In the genomic region with DNA sequence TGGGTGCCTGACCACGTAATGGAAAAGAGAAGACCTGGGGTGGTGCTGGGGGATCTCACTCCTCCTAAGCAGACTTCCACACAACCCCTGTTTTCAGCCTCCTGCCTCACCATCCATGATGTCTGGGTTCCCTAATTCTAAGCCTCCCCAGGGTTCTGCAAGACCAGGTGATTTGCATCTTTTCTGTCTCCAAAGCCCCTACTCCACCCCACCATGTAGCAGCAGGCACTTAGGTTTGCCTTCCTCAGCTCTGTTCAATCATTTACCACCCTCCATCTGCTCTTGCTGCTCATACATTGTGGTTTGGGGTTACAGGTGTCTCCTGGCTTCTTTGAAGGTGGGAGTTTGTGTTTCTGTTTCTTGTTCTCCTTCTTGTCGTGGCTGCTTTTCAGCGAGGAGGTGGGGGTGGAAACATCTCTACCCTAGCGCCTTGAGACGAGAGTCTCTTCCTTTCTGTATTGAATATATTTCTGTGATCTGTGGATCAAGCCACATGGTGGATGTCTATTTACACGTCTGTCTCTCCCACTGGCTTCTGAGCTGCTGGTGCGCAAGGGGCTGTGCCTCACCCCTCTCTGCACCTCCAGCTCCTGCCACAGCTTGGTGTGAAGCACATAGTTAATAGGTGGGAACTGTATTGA, we compare ENCODE assay signal across 9 cellular contexts. TPM values are rescaled to one million over a fixed set of nuclear protein-coding genes. Genes with fewer than 3 reads are reported as not detected.
DNase-seq lines count a peak whose midpoint lies in the region; ATAC-seq and TF ChIP-seq lines count a peak whose summit lies in the region.
"Had no signal": no experiment of that assay in that cellular context is flagged by ENCODE, and none has a peak within 500 bp of the region (broad histone marks: within the 10 kb centered on the region; RNA-seq: fewer than 3 reads in every experiment).

No MANE protein-coding gene starts in this region.

- H3K4me3 Mint-ChIP-seq in osteocyte (ENCODE audit: unreplicated experiment) (no peak overlapping the region), GM23338 (no peak overlapping the region)

- DNase-seq in activated T-cell treated with anti-CD3 and anti-CD28 coated beads for 24 hours (ENCODE audit: low read depth) (peak; percentile 70), NCI-H1436 treated with DMSO at 0.1 percent for 48 hours (lab: John Stamatoyannopoulos, UW) (no peak), osteocyte (ENCODE audit: extremely low spot score, unreplicated experiment) (no peak), erythroblast (lab: John Stamatoyannopoulos, UW) (no peak), GM23338 (ENCODE audit: low spot score) (no peak)
- DNase-seq in stimulated activated CD4-positive, alpha-beta T cell treated with anti-CD3 and anti-CD28 coated beads, TNF-alpha, amount 100 ng/mL, for 1 hour (ENCODE audit: low read depth in 3 of 3, low spot score in 1 of 3), result peak in 2 of 3 donors; percentile 47 to 52

- H3K9me3 Mint-ChIP-seq in osteocyte (ENCODE audit: unreplicated experiment), result no peaks in the 10 kb centered on the region
- H3K9me3 Mint-ChIP-seq in GM23338, result peaks cover 11% of the 10 kb centered on the region; the same call in 2 of the 3 replicates

- ATAC-seq in GM19324 (IDR thresholded peaks at IDR 0.05; ENCODE audit: low FRiP score, unreplicated experiment) (peak; percentile 81), HG03159 (IDR thresholded peaks at IDR 0.05; ENCODE audit: unreplicated experiment) (peak; percentile 76), GM23338 (no peak)

- H3K27ac ChIP-seq in GM23338 (ENCODE audit: low read depth), result no peak overlapping the region

- H3K4me2 ChIP-seq in GM23338, result no peak overlapping the region

- TF ChIP-seq POLR2A in erythroblast (IDR thresholded peaks at IDR 0.05; ENCODE audit: low read length), result no peak

- H3K4me1 ChIP-seq in GM23338 (ENCODE audit: insufficient read depth), result no peaks in the 10 kb centered on the region

- no peaks in the 10 kb centered on the region for H3K36me3 Mint-ChIP-seq in osteocyte (ENCODE audit: unreplicated experiment)
- H3K36me3 Mint-ChIP-seq in GM23338 (ENCODE audit: low read depth), result no peaks in the 10 kb centered on the region

- no peaks in the 10 kb centered on the region for H4K20me1 ChIP-seq in GM23338 (replicated peaks; ENCODE audit: insufficient read depth)

- H3K27me3 Mint-ChIP-seq in osteocyte (ENCODE audit: unreplicated experiment), result peaks cover 57% of the 10 kb centered on the region
- peaks cover 15% of the 10 kb centered on the region for H3K27me3 Mint-ChIP-seq in GM23338 (ENCODE audit: insufficient read depth, low read depth, poor library complexity)

- H3K27ac Mint-ChIP-seq in osteocyte (ENCODE audit: unreplicated experiment) (no peak overlapping the region), GM23338 (no peak overlapping the region)

- H2AFZ ChIP-seq in GM23338, result no peak overlapping the region

- H3K27me3 ChIP-seq in GM23338 (ENCODE audit: insufficient read depth), result no peaks in the 10 kb centered on the region

- H3K9me2 ChIP-seq in GM23338 (ENCODE audit: insufficient read depth), result no peaks in the 10 kb centered on the region

- no peaks in the 10 kb centered on the region for H3K4me1 Mint-ChIP-seq in osteocyte (ENCODE audit: unreplicated experiment)
- peaks cover 9% of the 10 kb centered on the region for H3K4me1 Mint-ChIP-seq in GM23338

- no peak overlapping the region for H3K4me3 ChIP-seq in GM23338

- TF ChIP-seq CTCF in osteocyte (IDR thresholded peaks at IDR 0.05) (no peak), GM23338 (conservative IDR thresholded peaks at IDR 0.05; ENCODE audit: low read depth in 2 of 2) (no peak)

- no peaks in the 10 kb centered on the region for H3K36me3 ChIP-seq in GM23338 (ENCODE audit: insufficient read depth)

- H3K79me2 ChIP-seq in GM23338 (replicated peaks; ENCODE audit: insufficient read depth), result no peaks in the 10 kb centered on the region

- no peaks in the 10 kb centered on the region for H3F3A ChIP-seq in GM23338 (replicated peaks; ENCODE audit: low read depth)

TF ChIP-seq in GM23338, 12 proteins besides CTCF, POLR2A, EP300 and RAD21 (continues in another document):
- TF ChIP-seq EZH2phosphoT487 (IDR thresholded peaks at IDR 0.05; ENCODE audit: unreplicated experiment), result no peak
- TF ChIP-seq, protein P1, sequence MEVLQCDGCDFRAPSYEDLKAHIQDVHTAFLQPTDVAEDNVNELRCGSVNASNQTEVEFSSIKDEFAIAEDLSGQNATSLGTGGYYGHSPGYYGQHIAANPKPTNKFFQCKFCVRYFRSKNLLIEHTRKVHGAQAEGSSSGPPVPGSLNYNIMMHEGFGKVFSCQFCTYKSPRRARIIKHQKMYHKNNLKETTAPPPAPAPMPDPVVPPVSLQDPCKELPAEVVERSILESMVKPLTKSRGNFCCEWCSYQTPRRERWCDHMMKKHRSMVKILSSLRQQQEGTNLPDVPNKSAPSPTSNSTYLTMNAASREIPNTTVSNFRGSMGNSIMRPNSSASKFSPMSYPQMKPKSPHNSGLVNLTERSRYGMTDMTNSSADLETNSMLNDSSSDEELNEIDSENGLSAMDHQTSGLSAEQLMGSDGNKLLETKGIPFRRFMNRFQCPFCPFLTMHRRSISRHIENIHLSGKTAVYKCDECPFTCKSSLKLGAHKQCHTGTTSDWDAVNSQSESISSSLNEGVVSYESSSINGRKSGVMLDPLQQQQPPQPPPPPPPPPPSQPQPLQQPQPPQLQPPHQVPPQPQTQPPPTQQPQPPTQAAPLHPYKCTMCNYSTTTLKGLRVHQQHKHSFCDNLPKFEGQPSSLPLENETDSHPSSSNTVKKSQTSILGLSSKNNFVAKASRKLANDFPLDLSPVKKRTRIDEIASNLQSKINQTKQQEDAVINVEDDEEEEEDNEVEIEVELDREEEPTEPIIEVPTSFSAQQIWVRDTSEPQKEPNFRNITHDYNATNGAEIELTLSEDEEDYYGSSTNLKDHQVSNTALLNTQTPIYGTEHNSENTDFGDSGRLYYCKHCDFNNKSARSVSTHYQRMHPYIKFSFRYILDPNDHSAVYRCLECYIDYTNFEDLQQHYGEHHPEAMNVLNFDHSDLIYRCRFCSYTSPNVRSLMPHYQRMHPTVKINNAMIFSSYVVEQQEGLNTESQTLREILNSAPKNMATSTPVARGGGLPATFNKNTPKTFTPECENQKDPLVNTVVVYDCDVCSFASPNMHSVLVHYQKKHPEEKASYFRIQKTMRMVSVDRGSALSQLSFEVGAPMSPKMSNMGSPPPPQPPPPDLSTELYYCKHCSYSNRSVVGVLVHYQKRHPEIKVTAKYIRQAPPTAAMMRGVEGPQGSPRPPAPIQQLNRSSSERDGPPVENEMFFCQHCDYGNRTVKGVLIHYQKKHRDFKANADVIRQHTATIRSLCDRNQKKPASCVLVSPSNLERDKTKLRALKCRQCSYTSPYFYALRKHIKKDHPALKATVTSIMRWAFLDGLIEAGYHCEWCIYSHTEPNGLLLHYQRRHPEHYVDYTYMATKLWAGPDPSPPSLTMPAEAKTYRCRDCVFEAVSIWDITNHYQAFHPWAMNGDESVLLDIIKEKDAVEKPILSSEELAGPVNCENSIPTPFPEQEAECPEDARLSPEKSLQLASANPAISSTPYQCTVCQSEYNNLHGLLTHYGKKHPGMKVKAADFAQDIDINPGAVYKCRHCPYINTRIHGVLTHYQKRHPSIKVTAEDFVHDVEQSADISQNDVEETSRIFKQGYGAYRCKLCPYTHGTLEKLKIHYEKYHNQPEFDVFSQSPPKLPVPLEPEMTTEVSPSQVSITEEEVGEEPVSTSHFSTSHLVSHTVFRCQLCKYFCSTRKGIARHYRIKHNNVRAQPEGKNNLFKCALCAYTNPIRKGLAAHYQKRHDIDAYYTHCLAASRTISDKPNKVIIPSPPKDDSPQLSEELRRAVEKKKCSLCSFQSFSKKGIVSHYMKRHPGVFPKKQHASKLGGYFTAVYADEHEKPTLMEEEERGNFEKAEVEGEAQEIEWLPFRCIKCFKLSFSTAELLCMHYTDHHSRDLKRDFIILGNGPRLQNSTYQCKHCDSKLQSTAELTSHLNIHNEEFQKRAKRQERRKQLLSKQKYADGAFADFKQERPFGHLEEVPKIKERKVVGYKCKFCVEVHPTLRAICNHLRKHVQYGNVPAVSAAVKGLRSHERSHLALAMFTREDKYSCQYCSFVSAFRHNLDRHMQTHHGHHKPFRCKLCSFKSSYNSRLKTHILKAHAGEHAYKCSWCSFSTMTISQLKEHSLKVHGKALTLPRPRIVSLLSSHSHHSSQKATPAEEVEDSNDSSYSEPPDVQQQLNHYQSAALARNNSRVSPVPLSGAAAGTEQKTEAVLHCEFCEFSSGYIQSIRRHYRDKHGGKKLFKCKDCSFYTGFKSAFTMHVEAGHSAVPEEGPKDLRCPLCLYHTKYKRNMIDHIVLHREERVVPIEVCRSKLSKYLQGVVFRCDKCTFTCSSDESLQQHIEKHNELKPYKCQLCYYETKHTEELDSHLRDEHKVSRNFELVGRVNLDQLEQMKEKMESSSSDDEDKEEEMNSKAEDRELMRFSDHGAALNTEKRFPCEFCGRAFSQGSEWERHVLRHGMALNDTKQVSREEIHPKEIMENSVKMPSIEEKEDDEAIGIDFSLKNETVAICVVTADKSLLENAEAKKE (CRISPR knock-in tag; IDR thresholded peaks at IDR 0.05), result no peak
- TF ChIP-seq, protein P2, sequence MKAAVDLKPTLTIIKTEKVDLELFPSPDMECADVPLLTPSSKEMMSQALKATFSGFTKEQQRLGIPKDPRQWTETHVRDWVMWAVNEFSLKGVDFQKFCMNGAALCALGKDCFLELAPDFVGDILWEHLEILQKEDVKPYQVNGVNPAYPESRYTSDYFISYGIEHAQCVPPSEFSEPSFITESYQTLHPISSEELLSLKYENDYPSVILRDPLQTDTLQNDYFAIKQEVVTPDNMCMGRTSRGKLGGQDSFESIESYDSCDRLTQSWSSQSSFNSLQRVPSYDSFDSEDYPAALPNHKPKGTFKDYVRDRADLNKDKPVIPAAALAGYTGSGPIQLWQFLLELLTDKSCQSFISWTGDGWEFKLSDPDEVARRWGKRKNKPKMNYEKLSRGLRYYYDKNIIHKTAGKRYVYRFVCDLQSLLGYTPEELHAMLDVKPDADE (IDR thresholded peaks at IDR 0.05), result no peak
- TF ChIP-seq EZH2 (IDR thresholded peaks at IDR 0.05; ENCODE audit: low read depth, unreplicated experiment), result no peak
- TF ChIP-seq JUNB (IDR thresholded peaks at IDR 0.05; ENCODE audit: unreplicated experiment), result no peak
- no peak for TF ChIP-seq CREB1 (CRISPR knock-in tag; IDR thresholded peaks at IDR 0.05; ENCODE audit: low read depth)
- no peak for TF ChIP-seq ZNF114 (CRISPR knock-in tag; IDR thresholded peaks at IDR 0.05)

RNA-seq across cellular contexts. Expression of a gene that starts 6.6 kb away (rescaled TPM):
- not detected in 2 replicates for total RNA-seq in osteocyte
- 0.04 and 0.66 TPM in 2 replicates for total RNA-seq in GM23338 (2014; rRNA removed; shearing (Covaris generic))
- polyA plus RNA-seq in GM23338 (2016; fragmentation: Nextera tagmentation; extraction: Ambion mirVana), result 0.10 TPM in 1 of 2 replicates, not detected in the other
- total RNA-seq: SK-MEL-5 had no signal

RNA-seq across cellular contexts. Expression of a gene that starts 25.2 kb away (rescaled TPM):
- not detected in 2 replicates for total RNA-seq in osteocyte
- total RNA-seq in GM23338 (2014; rRNA removed; shearing (Covaris generic)), result 2.7 and 3.8 TPM in 2 replicates
- polyA plus RNA-seq in GM23338 (2016; fragmentation: Nextera tagmentation; extraction: Ambion mirVana), result 2.4 and 3.1 TPM in 2 replicates
- total RNA-seq: SK-MEL-5 had no signal

RNA-seq across cellular contexts. Expression of a gene that starts 30.8 kb away (rescaled TPM):
- total RNA-seq in osteocyte, result 36.4 and 36.5 TPM in 2 replicates
- 2.3 and 2.6 TPM in 2 replicates for total RNA-seq in GM23338 (2014; rRNA removed; shearing (Covaris generic))
- polyA plus RNA-seq in GM23338 (2016; fragmentation: Nextera tagmentation; extraction: Ambion mirVana), result 0.97 and 1.7 TPM in 2 replicates

Comparison
In these comparisons a context has a peak if more than half of its experiments do, and no peak if none do; other contexts are left out.
1. DNase-seq: peak in activated T-cell treated with anti-CD3 and anti-CD28 coated beads for 24 hours (single experiment) and stimulated activated CD4-positive, alpha-beta T cell treated with anti-CD3 and anti-CD28 coated beads, TNF-alpha, amount 100 ng/mL, for 1 hour (2 of 3); none in NCI-H1436 treated with DMSO at 0.1 percent for 48 hours (single experiment), osteocyte (single experiment), erythroblast (0 of 2) and GM23338 (single experiment).
2. RNA of a gene that starts 30.8 kb away (total RNA-seq): 36.4 to 36.5 TPM in osteocyte; 2.3 to 2.6 TPM in GM23338; every median in the first group is over 10 times any median in the second.